In genomic region chr14:91510171-91511013, GRCh38 we compare ENCODE assay signal across 1 cellular context.
A peak's percentile ranks its signal among the peaks of the same experiment; 100 is the strongest.
TF ChIP-seq lines count a peak whose summit lies in the region.

TSS of gene PPP4R3A (minus strand) at chr14:91510310. CDS start at chr14:91509647, 663 bp downstream.

TF ChIP-seq in HepG2, 621 proteins besides CTCF, POLR2A, EP300 and RAD21 (continued from another document and continues in another):
- TF ChIP-seq ZSCAN20 (CRISPR knock-in tag; IDR thresholded peaks at IDR 0.05; ENCODE audit: borderline replicate concordance) (no peak), HDAC1 (CRISPR knock-in tag; IDR thresholded peaks at IDR 0.05) (peak; percentile 89), CREB1 (IDR thresholded peaks at IDR 0.05) (peak; percentile 97), CREB1 (CRISPR knock-in tag; IDR thresholded peaks at IDR 0.05) (peak; percentile 95), ZNF264 (CRISPR knock-in tag; IDR thresholded peaks at IDR 0.05) (no peak; the same call in 1 of the 2 replicates), ZNF563 (CRISPR knock-in tag; IDR thresholded peaks at IDR 0.05) (peak; percentile 87; the same call in 1 of the 2 replicates), NFE2 (CRISPR knock-in tag; IDR thresholded peaks at IDR 0.05) (no peak), EEA1 (CRISPR knock-in tag; IDR thresholded peaks at IDR 0.05; ENCODE audit: borderline replicate concordance) (peak; percentile 89), ZNF251 (CRISPR knock-in tag; IDR thresholded peaks at IDR 0.05) (0 out of 2 replicates have a peak, but pooled peaks have one; percentile 21), ATAD3A (CRISPR knock-in tag; IDR thresholded peaks at IDR 0.05) (0 out of 2 replicates have a peak, but pooled peaks have one; percentile 9), ZNF572 (CRISPR knock-in tag; IDR thresholded peaks at IDR 0.05) (no peak), TEAD2 (CRISPR knock-in tag; IDR thresholded peaks at IDR 0.05) (no peak), SP1 (IDR thresholded peaks at IDR 0.05) (no peak), SP1 (CRISPR knock-in tag; IDR thresholded peaks at IDR 0.05) (peak; percentile 100), ZNF761 (CRISPR knock-in tag; conservative IDR thresholded peaks at IDR 0.05) (peak; percentile 73; the same call in 1 of the 2 replicates), ZNF747 (CRISPR knock-in tag; IDR thresholded peaks at IDR 0.05; ENCODE audit: borderline replicate concordance) (peak; percentile 89), SKIL (CRISPR knock-in tag; IDR thresholded peaks at IDR 0.05; ENCODE audit: borderline replicate concordance) (peak; percentile 67; the same call in 1 of the 2 replicates), KDM5A (IDR thresholded peaks at IDR 0.05; ENCODE audit: borderline replicate concordance, low read length) (peak; percentile 79), ZNF343 (CRISPR knock-in tag; IDR thresholded peaks at IDR 0.05) (peak; percentile 94), TEAD3 (CRISPR knock-in tag; optimal IDR thresholded peaks at IDR 0.05; ENCODE audit: borderline replicate concordance) (peak; percentile 65), ZNF460 (CRISPR knock-in tag; IDR thresholded peaks at IDR 0.05; ENCODE audit: borderline replicate concordance) (peak; percentile 58; the same call in 1 of the 2 replicates), KDM2A (CRISPR knock-in tag; IDR thresholded peaks at IDR 0.05; ENCODE audit: borderline replicate concordance, low read depth) (peak; percentile 98), ZFYVE20 (CRISPR knock-in tag; IDR thresholded peaks at IDR 0.05; ENCODE audit: borderline replicate concordance, low read depth) (peak; percentile 89), AFF4 (CRISPR knock-in tag; IDR thresholded peaks at IDR 0.05) (peak; percentile 77; the same call in 1 of the 2 replicates), KIAA2018 (CRISPR knock-in tag; IDR thresholded peaks at IDR 0.05; ENCODE audit: borderline replicate concordance) (peak; percentile 48; the same call in 1 of the 2 replicates), NFYC (CRISPR knock-in tag; IDR thresholded peaks at IDR 0.05) (no peak), DDIT3 (CRISPR knock-in tag; IDR thresholded peaks at IDR 0.05) (no peak), SOX13 (IDR thresholded peaks at IDR 0.05) (0 out of 2 replicates have a peak, but pooled peaks have one; percentile 5), SOX13 (CRISPR knock-in tag; conservative IDR thresholded peaks at IDR 0.05 in 1 of 2, IDR thresholded peaks at IDR 0.05 in 1 of 2) (peak in 1 of 2 experiments; percentile 50; a peak in 2 of 4 replicates), MED13 (CRISPR knock-in tag; IDR thresholded peaks at IDR 0.05) (peak; percentile 86), SCMH1 (CRISPR knock-in tag; IDR thresholded peaks at IDR 0.05; ENCODE audit: borderline replicate concordance) (no peak)
- TF ChIP-seq, protein P1, sequence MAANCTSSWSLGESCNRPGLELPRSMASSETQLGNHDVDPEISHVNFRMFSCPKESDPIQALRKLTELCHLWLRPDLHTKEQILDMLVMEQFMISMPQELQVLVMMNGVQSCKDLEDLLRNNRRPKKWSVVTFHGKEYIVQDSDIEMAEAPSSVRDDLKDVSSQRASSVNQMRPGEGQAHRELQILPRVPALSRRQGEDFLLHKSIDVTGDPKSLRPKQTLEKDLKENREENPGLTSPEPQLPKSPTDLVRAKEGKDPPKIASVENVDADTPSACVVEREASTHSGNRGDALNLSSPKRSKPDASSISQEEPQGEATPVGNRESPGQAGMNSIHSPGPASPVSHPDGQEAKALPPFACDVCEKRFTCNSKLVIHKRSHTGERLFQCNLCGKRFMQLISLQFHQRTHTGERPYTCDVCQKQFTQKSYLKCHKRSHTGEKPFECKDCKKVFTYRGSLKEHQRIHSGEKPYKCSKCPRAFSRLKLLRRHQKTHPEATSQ (CRISPR knock-in tag; IDR thresholded peaks at IDR 0.05; ENCODE audit: borderline replicate concordance) = no peak; the same call in none of the 2 replicates
- TF ChIP-seq, protein P2, sequence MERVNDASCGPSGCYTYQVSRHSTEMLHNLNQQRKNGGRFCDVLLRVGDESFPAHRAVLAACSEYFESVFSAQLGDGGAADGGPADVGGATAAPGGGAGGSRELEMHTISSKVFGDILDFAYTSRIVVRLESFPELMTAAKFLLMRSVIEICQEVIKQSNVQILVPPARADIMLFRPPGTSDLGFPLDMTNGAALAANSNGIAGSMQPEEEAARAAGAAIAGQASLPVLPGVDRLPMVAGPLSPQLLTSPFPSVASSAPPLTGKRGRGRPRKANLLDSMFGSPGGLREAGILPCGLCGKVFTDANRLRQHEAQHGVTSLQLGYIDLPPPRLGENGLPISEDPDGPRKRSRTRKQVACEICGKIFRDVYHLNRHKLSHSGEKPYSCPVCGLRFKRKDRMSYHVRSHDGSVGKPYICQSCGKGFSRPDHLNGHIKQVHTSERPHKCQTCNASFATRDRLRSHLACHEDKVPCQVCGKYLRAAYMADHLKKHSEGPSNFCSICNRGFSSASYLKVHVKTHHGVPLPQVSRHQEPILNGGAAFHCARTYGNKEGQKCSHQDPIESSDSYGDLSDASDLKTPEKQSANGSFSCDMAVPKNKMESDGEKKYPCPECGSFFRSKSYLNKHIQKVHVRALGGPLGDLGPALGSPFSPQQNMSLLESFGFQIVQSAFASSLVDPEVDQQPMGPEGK (CRISPR knock-in tag; IDR thresholded peaks at IDR 0.05) = peak; percentile 41
- TF ChIP-seq, protein P3, sequence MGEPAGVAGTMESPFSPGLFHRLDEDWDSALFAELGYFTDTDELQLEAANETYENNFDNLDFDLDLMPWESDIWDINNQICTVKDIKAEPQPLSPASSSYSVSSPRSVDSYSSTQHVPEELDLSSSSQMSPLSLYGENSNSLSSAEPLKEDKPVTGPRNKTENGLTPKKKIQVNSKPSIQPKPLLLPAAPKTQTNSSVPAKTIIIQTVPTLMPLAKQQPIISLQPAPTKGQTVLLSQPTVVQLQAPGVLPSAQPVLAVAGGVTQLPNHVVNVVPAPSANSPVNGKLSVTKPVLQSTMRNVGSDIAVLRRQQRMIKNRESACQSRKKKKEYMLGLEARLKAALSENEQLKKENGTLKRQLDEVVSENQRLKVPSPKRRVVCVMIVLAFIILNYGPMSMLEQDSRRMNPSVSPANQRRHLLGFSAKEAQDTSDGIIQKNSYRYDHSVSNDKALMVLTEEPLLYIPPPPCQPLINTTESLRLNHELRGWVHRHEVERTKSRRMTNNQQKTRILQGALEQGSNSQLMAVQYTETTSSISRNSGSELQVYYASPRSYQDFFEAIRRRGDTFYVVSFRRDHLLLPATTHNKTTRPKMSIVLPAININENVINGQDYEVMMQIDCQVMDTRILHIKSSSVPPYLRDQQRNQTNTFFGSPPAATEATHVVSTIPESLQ (CRISPR knock-in tag; conservative IDR thresholded peaks at IDR 0.05) = no peak
- TF ChIP-seq, protein P4, sequence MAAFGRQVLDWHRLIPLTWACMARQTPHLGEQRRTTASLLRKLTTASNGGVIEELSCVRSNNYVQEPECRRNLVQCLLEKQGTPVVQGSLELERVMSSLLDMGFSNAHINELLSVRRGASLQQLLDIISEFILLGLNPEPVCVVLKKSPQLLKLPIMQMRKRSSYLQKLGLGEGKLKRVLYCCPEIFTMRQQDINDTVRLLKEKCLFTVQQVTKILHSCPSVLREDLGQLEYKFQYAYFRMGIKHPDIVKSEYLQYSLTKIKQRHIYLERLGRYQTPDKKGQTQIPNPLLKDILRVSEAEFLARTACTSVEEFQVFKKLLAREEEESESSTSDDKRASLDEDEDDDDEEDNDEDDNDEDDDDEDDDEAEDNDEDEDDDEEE (CRISPR knock-in tag; IDR thresholded peaks at IDR 0.05) = peak; percentile 91
- TF ChIP-seq, protein P5, sequence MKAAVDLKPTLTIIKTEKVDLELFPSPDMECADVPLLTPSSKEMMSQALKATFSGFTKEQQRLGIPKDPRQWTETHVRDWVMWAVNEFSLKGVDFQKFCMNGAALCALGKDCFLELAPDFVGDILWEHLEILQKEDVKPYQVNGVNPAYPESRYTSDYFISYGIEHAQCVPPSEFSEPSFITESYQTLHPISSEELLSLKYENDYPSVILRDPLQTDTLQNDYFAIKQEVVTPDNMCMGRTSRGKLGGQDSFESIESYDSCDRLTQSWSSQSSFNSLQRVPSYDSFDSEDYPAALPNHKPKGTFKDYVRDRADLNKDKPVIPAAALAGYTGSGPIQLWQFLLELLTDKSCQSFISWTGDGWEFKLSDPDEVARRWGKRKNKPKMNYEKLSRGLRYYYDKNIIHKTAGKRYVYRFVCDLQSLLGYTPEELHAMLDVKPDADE (CRISPR knock-in tag; IDR thresholded peaks at IDR 0.05) = no peak; the same call in 1 of the 2 replicates
